In genomic region chr4:184322328-184323025, GRCh38 we compare ENCODE assay signal across 18 cellular contexts.
A peak's percentile ranks its signal among the peaks of the same experiment; 100 is the strongest.
DNase-seq lines count a peak whose midpoint lies in the region; ATAC-seq, FAIRE-seq and TF ChIP-seq lines count a peak whose summit lies in the region.
"Had no signal": no experiment of that assay in that cellular context is flagged by ENCODE, and none has a peak within 500 bp of the region (broad histone marks: within the 10 kb centered on the region; RNA-seq: fewer than 3 reads in every experiment).

No MANE protein-coding gene starts in this region.

- POLR2A ChIA-PET in activated CD4-positive, alpha-beta T cell treated with anti-CD3 and anti-CD28 coated beads, Interleukin-2, amount 10 ng/mL, durations not matched to agents 7 days and 5 days (lab: Charles Lee): no interaction called here

- TF ChIP-seq CTCF in epithelial cell of esophagus (IDR thresholded peaks at IDR 0.05; ENCODE audit: insufficient read depth, low read depth, low read length, missing control alignments): no peak

- H3K4me3 Mint-ChIP-seq in activated CD4-positive, alpha-beta T cell treated with anti-CD3 and anti-CD28 coated beads, Interleukin-2, amount 10 ng/mL, durations not matched to agents 7 days and 5 days: no peak overlapping the region
- no peak overlapping the region for H3K4me3 Mint-ChIP-seq in stimulated activated naive B cell treated with anti-CD40 and anti-IgM and Interleukin-4, amounts not matched to agents 10 μg/mL and 1 μg/mL and 100 μg/mL, for 72 hours
- H3K4me3 Mint-ChIP-seq: CD4-positive, alpha-beta T cell had no signal

- no peak for ATAC-seq in stimulated activated naive B cell treated with anti-CD40 and anti-IgM and Interleukin-4, amounts not matched to agents 10 μg/mL and 1 μg/mL and 100 μg/mL, for 72 hours (replicated peaks)
- no peak for ATAC-seq in HG02759 (IDR thresholded peaks at IDR 0.05; ENCODE audit: unreplicated experiment)

- H3K4me1 Mint-ChIP-seq in activated CD4-positive, alpha-beta T cell treated with anti-CD3 and anti-CD28 coated beads, Interleukin-2, amount 10 ng/mL, durations not matched to agents 7 days and 5 days: peaks cover 17% of the 10 kb centered on the region
- peaks cover 39 to 78% of the 10 kb centered on the region in 2 donors for H3K4me1 Mint-ChIP-seq in stimulated activated naive B cell treated with anti-CD40 and anti-IgM and Interleukin-4, amounts not matched to agents 10 μg/mL and 1 μg/mL and 100 μg/mL, for 72 hours

- no peak for DNase-seq in activated CD4-positive, alpha-beta T cell treated with anti-CD3 and anti-CD28 coated beads, Interleukin-2, amount 10 ng/mL, durations not matched to agents 7 days and 5 days
- no peak for DNase-seq in activated CD4-positive, alpha-beta T cell treated with anti-CD3 and anti-CD28 coated beads, Interleukin-2, amount 50 U/mL, for 1 hour
- DNase-seq in RCC 7860 (ENCODE audit: low spot score) (peak; percentile 4), epithelial cell of esophagus (ENCODE audit: low read depth) (peak; percentile 67), cerebellar nuclear complex (lab: John Stamatoyannopoulos, UW) (no peak), hepatic stellate cell (ENCODE audit: low spot score) (no peak)
- DNase-seq in stimulated activated naive B cell treated with anti-CD40 and anti-IgM and Interleukin-4, amounts not matched to agents 10 μg/mL and 1 μg/mL and 100 μg/mL, for 72 hours: no peak
- DNase-seq: CD4-positive, alpha-beta T cell; DMS79; HCEC 1CT; MG63; NCI-H1092 treated with DMSO at 0.1 percent for 48 hours; NCI-H187; NCI-H446; SHP77 had no signal

- CTCF ChIA-PET in activated CD4-positive, alpha-beta T cell treated with anti-CD3 and anti-CD28 coated beads, Interleukin-2, amount 10 ng/mL, durations not matched to agents 7 days and 5 days (lab: Charles Lee): interaction anchor here (0.6 kb wide), 1 partner anchor 99 kb away, joined by 3 read pairs; no protein-coding TSS in a partner anchor

- no peaks in the 10 kb centered on the region for H3K9me3 Mint-ChIP-seq in activated CD4-positive, alpha-beta T cell treated with anti-CD3 and anti-CD28 coated beads, Interleukin-2, amount 10 ng/mL, durations not matched to agents 7 days and 5 days
- H3K9me3 Mint-ChIP-seq in stimulated activated naive B cell treated with anti-CD40 and anti-IgM and Interleukin-4, amounts not matched to agents 10 μg/mL and 1 μg/mL and 100 μg/mL, for 72 hours: peaks cover 0 to 3% of the 10 kb centered on the region in 2 donors
- H3K9me3 Mint-ChIP-seq: CD4-positive, alpha-beta T cell had no signal

- no peaks in the 10 kb centered on the region for H3K36me3 Mint-ChIP-seq in activated CD4-positive, alpha-beta T cell treated with anti-CD3 and anti-CD28 coated beads, Interleukin-2, amount 10 ng/mL, durations not matched to agents 7 days and 5 days (ENCODE audit: low read depth)
- peaks cover 2 to 10% of the 10 kb centered on the region in 2 donors for H3K36me3 Mint-ChIP-seq in stimulated activated naive B cell treated with anti-CD40 and anti-IgM and Interleukin-4, amounts not matched to agents 10 μg/mL and 1 μg/mL and 100 μg/mL, for 72 hours

- H3K27ac Mint-ChIP-seq in activated CD4-positive, alpha-beta T cell treated with anti-CD3 and anti-CD28 coated beads, Interleukin-2, amount 10 ng/mL, durations not matched to agents 7 days and 5 days: peak overlapping the region; percentile 28
- H3K27ac Mint-ChIP-seq in stimulated activated naive B cell treated with anti-CD40 and anti-IgM and Interleukin-4, amounts not matched to agents 10 μg/mL and 1 μg/mL and 100 μg/mL, for 72 hours: peak overlapping the region; percentile 72
- H3K27ac Mint-ChIP-seq: CD4-positive, alpha-beta T cell had no signal

- no peaks in the 10 kb centered on the region for H3K27me3 Mint-ChIP-seq in activated CD4-positive, alpha-beta T cell treated with anti-CD3 and anti-CD28 coated beads, Interleukin-2, amount 10 ng/mL, durations not matched to agents 7 days and 5 days
- H3K27me3 Mint-ChIP-seq in stimulated activated naive B cell treated with anti-CD40 and anti-IgM and Interleukin-4, amounts not matched to agents 10 μg/mL and 1 μg/mL and 100 μg/mL, for 72 hours: no peaks in the 10 kb centered on the region
- H3K27me3 Mint-ChIP-seq: CD4-positive, alpha-beta T cell had no signal

- no peak for FAIRE-seq in RCC 7860 (lab: Jason Lieb, UNC)
- FAIRE-seq: A204.1, G401.6 had no signal

- H3K4me3 ChIP-seq in epithelial cell of esophagus (ENCODE audit: low read length): no peak overlapping the region
- H3K4me3 ChIP-seq: MG63 had no signal

Comparison
In these comparisons a context has a peak if more than half of its experiments do, and no peak if none do; other contexts are left out.
1. DNase-seq: peak in RCC 7860 (single experiment) and epithelial cell of esophagus (single experiment); none in activated CD4-positive, alpha-beta T cell treated with anti-CD3 and anti-CD28 coated beads, Interleukin-2, amount 10 ng/mL, durations not matched to agents 7 days and 5 days (single experiment), activated CD4-positive, alpha-beta T cell treated with anti-CD3 and anti-CD28 coated beads, Interleukin-2, amount 50 U/mL, for 1 hour (single experiment), stimulated activated naive B cell treated with anti-CD40 and anti-IgM and Interleukin-4, amounts not matched to agents 10 μg/mL and 1 μg/mL and 100 μg/mL, for 72 hours (single experiment), cerebellar nuclear complex (0 of 2) and hepatic stellate cell (single experiment).